In the genomic region with DNA sequence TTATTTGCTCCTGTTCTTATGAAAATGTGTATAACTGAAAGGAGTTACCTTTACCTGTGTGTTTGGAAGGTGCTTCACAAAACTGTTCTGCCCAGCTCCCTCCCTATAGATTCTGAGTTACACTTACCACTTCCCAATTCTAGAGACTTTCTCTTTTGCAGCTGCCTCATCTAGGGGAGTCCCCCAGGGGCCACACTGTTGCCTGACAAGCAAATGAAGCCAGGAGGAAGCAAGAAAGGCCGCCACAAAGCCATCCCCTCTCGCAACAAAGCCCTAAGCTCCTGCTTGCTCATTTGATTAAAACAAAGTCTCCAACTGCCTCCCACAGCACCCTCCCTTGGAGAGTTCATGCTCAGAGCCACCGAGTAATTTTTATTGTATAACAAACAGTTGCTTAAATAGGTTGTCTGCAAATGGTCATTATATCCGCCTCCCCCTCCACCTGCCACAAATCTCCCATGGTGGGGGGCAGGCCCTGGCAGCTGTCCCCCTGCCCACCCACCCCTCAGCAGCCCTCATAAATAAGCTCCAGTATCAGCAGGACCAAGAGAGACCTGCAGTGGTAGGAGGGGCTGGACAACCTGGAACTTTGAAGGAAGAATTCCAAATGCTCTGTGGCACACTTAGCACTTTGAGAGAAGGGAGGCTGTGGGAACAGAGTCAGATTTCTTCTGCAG, we compare ENCODE assay signal across 8 cellular contexts.
DNase-seq lines count a peak whose midpoint lies in the region; ATAC-seq and FAIRE-seq lines count a peak whose summit lies in the region.

No MANE protein-coding gene starts in this region.

- H3K4me3 Mint-ChIP-seq in activated naive CD8-positive, alpha-beta T cell treated with anti-CD3 and anti-CD28 coated beads, Interleukin-2, amount 10 ng/mL, durations not matched to agents 7 days and 5 days, result no peak overlapping the region

- H3K27me3 Mint-ChIP-seq in activated naive CD8-positive, alpha-beta T cell treated with anti-CD3 and anti-CD28 coated beads, Interleukin-2, amount 10 ng/mL, durations not matched to agents 7 days and 5 days, result no peaks in the 10 kb centered on the region

- FAIRE-seq in urothelium cell line (lab: Jason Lieb, UNC), result no peak

- POLR2A ChIA-PET in activated naive CD8-positive, alpha-beta T cell treated with anti-CD3 and anti-CD28 coated beads, Interleukin-2, amount 10 ng/mL, durations not matched to agents 7 days and 5 days (lab: Charles Lee), result no interaction called here

- H3K4me1 Mint-ChIP-seq in activated naive CD8-positive, alpha-beta T cell treated with anti-CD3 and anti-CD28 coated beads, Interleukin-2, amount 10 ng/mL, durations not matched to agents 7 days and 5 days, result peaks cover 4% of the 10 kb centered on the region

- ATAC-seq in GM18502 (IDR thresholded peaks at IDR 0.05; ENCODE audit: poor library complexity, unreplicated experiment) (peak; percentile 100), GM19467 (IDR thresholded peaks at IDR 0.05; ENCODE audit: unreplicated experiment) (peak; percentile 98), HG03175 (IDR thresholded peaks at IDR 0.05; ENCODE audit: unreplicated experiment) (peak; percentile 98)
- peak; percentile 85 for ATAC-seq in activated naive CD8-positive, alpha-beta T cell treated with anti-CD3 and anti-CD28 coated beads, Interleukin-2, amount 10 ng/mL, durations not matched to agents 7 days and 5 days (ENCODE audit: low read depth)

- DNase-seq in activated naive CD8-positive, alpha-beta T cell treated with anti-CD3 and anti-CD28 coated beads, Interleukin-2, amount 10 ng/mL, durations not matched to agents 7 days and 5 days, result no peak
- no peak for DNase-seq in cerebellar nuclear complex (lab: John Stamatoyannopoulos, UW)
- DNase-seq in urothelium cell line (ENCODE audit: low spot score), result no peak
- no peak for DNase-seq in globus pallidus (ENCODE audit: low spot score)
- no peak for DNase-seq in activated CD8-positive, alpha-beta memory T cell treated with anti-CD3 and anti-CD28 coated beads, Interleukin-2, amount 50 U/mL, for 4 hours

- no peaks in the 10 kb centered on the region for H3K36me3 Mint-ChIP-seq in activated naive CD8-positive, alpha-beta T cell treated with anti-CD3 and anti-CD28 coated beads, Interleukin-2, amount 10 ng/mL, durations not matched to agents 7 days and 5 days

- peaks cover 2% of the 10 kb centered on the region for H3K9me3 Mint-ChIP-seq in activated naive CD8-positive, alpha-beta T cell treated with anti-CD3 and anti-CD28 coated beads, Interleukin-2, amount 10 ng/mL, durations not matched to agents 7 days and 5 days

- H3K27ac Mint-ChIP-seq in activated naive CD8-positive, alpha-beta T cell treated with anti-CD3 and anti-CD28 coated beads, Interleukin-2, amount 10 ng/mL, durations not matched to agents 7 days and 5 days, result peak overlapping the region; percentile 22
